Comparison of ENCODE assay signal across 9 cellular contexts in the genomic region with DNA sequence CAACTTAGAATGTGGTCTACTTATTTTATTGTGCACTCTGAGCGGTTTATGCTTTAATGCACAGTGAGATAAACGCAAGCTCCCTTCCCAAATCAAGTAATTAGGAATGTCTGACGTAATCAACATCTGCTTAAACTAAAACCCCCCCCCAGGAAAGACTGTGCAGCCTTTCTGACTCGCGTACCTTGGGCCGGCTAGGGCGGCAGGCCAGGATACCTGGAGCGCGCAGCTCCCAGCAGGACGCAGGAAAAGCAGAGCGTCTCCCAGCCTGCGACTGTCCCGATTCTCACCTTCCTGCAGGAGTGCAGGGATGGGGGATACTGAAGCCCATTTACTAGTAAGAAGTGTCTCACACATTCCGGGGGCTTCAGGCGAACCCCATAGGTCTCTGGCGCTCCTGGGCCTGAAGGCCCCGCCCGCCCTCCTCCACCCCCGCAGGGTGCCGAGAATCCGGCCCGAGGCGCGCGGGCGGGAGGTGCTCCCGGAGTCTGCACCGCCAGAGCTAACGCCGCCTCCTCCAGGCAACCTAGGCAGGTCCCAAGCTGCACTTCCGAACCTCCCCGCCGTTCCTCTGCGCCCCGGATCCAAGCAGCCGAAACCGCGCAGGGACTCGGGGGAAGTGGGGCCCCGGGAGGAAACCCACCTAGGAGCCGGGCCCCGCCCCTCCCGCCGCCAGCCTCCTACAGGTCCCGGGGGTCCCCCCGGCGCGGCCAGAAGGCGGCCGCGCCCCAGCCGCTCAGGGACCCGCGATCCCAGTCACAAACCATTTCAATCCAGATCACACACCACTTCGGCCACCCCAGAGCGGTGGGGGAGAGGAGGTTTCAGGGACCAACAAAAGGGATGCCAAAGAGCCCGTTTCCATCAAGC. TPM values are rescaled to one million over a fixed set of nuclear protein-coding genes. Genes with fewer than 3 reads are reported as not detected.
DNase-seq lines count a peak whose midpoint lies in the region; ATAC-seq and TF ChIP-seq lines count a peak whose summit lies in the region.
"Had no signal": no experiment of that assay in that cellular context is flagged by ENCODE, and none has a peak within 500 bp of the region (broad histone marks: within the 10 kb centered on the region; RNA-seq: fewer than 3 reads in every experiment).

No MANE protein-coding gene starts in this region.

- H3K27ac Mint-ChIP-seq in brain = peak overlapping the region in 4 of 5 experiments; percentile 56 to 89 (median 78)

- peaks cover 0 to 12% (median 3%) of the 10 kb centered on the region in 5 experiments for H3K9me3 Mint-ChIP-seq in brain

- no peaks in the 10 kb centered on the region for H3K36me3 Mint-ChIP-seq in brain

- ATAC-seq in HG02973 (IDR thresholded peaks at IDR 0.05; ENCODE audit: unreplicated experiment) = no peak
- no peak for ATAC-seq in HG03159 (IDR thresholded peaks at IDR 0.05; ENCODE audit: unreplicated experiment)

- TF ChIP-seq CTCF in GM10266 (IDR thresholded peaks at IDR 0.05; ENCODE audit: control insufficient read depth, insufficient read depth, low read depth, missing control alignments) = no peak
- peak in 1 of 2 experiments; percentile 27 for TF ChIP-seq CTCF in brain (conservative IDR thresholded peaks at IDR 0.05)

- peak; percentile 50 for DNase-seq in GM10266 (ENCODE audit: extremely low spot score)
- DNase-seq in NCI-H510A treated with DMSO at 0.1 percent for 48 hours (lab: John Stamatoyannopoulos, UW) = peak; percentile 26
- DNase-seq in inferior parietal cortex (ENCODE audit: extremely low spot score) = peak; percentile 10
- DNase-seq in stimulated activated CD8-positive, alpha-beta memory T cell treated with anti-CD3 and anti-CD28 coated beads, Interleukin-4, amount 100 ng/mL, for 48 hours = peak; percentile 45
- no peak for DNase-seq in HuH-7 (ENCODE audit: low spot score)
- DNase-seq: naive B cell had no signal

- peak overlapping the region; percentile 73 to 92 (median 86) for H3K4me3 Mint-ChIP-seq in brain

- H3K4me1 Mint-ChIP-seq in brain = peaks cover 32% of the 10 kb centered on the region

- H3K27me3 Mint-ChIP-seq in brain = peaks cover 76% of the 10 kb centered on the region

RNA-seq across cellular contexts. Expression of gene ROR2, which starts 1.4 kb away (rescaled TPM):
- 4.8 TPM for polyA plus RNA-seq in brain (ENCODE audit: insufficient read depth, low read depth, low replicate concordance)
